In the genomic region with DNA sequence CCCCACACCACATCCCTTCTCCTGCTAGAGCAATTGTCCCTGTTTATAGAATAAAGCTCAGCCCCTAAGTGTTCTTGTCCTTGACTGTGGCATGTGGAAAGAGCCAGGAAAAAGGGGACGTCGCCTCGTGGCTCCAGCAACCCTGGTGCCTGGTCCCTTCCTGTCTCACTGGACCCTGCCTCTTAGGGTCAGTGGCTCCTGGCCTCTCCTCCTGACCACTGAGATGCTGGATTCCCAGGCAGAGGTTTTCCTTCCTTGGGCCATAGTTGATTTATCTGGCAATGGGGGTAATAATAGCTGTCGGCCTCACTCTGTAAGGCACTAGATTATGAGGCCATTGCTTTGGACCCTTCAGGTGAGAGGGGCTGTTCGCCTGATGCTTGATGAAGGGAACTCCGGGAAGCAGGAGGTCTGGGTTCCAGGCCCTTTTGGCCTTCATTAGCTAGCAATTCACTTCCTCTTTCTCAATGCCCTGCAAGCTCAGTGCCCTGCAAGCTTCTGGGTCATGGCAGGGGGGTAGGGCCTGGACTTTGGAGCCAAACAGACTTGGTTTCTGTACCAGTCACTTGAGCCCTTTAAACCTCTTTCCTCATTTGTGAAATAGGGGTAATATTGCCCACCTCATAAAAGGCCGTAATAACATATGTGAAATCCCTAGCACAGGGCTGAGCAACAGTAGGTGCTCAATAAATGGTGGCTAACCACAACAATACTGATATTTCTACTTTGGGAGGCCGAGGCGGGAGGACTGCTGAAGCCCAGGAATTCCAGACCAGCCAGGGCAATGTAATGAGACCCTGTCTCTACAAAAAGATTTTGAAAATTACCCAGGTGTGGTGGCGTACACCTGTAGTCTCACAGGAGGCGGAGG, we compare ENCODE assay signal across 8 cellular contexts. TPM values are rescaled to one million over a fixed set of nuclear protein-coding genes. Genes with fewer than 3 reads are reported as not detected.
DNase-seq lines count a peak whose midpoint lies in the region; ATAC-seq and TF ChIP-seq lines count a peak whose summit lies in the region.

No MANE protein-coding gene starts in this region.

- POLR2A ChIA-PET in MCF 10A (lab: Yijun Ruan, JAX): interaction anchor here (0.6 to 2.4 kb wide), 14 partner anchors 9 to 417 kb away, joined by 3 to 11 read pairs (median 4); a partner anchor contains a TSS

- CTCF ChIA-PET in MCF 10A (lab: Yijun Ruan, JAX): interaction anchor here (0.6 to 1.0 kb wide), 4 partner anchors 46 to 843 kb away, joined by 3 to 4 read pairs (median 4); no protein-coding TSS in a partner anchor

- peak overlapping the region; percentile 23 for H3K27ac Mint-ChIP-seq in MCF 10A (ENCODE audit: low read depth, unreplicated experiment)

- intact Hi-C loops in MCF 10A (cut with micrococcal nuclease): no loop called here

- H3K4me1 Mint-ChIP-seq in MCF 10A (ENCODE audit: insufficient read depth, unreplicated experiment): no peaks in the 10 kb centered on the region

- peaks cover 6 to 9% of the 10 kb centered on the region in 2 donors for H3K36me3 ChIP-seq in mucosa of rectum (ENCODE audit: control insufficient read depth in 2 of 2, insufficient read depth in 2 of 2, low read length in 2 of 2)

- peaks cover 18% of the 10 kb centered on the region for H3K36me3 Mint-ChIP-seq in MCF 10A (ENCODE audit: insufficient read depth, unreplicated experiment)

- TF ChIP-seq CTCF in AG10803 (conservative IDR thresholded peaks at IDR 0.05; ENCODE audit: low read length): no peak
- no peak for TF ChIP-seq CTCF in MCF 10A (IDR thresholded peaks at IDR 0.05; ENCODE audit: unreplicated experiment)

- peak overlapping the region; percentile 74 to 82 for H3K27ac ChIP-seq in mucosa of rectum (ENCODE audit: low read depth in 2 of 2, low read length in 2 of 2)

- peak overlapping the region; percentile 84 for H3K4me3 Mint-ChIP-seq in MCF 10A (ENCODE audit: unreplicated experiment)

- H3K4me1 ChIP-seq in mucosa of rectum (ENCODE audit: control insufficient read depth in 2 of 2, insufficient read depth in 2 of 2, low read length in 2 of 2): peaks cover 16% of the 10 kb centered on the region in 2 donors

- H3K4me3 ChIP-seq in AG10803 (ENCODE audit: low read length) (peak overlapping the region; percentile 88), mucosa of rectum (ENCODE audit: low read length in 2 of 2) (peak overlapping the region; percentile 84 to 96)
- peak overlapping the region; percentile 68 for H3K4me3 ChIP-seq in Jurkat, Clone E6-1 (ENCODE audit: low read length)

- H3K27me3 ChIP-seq in mucosa of rectum (ENCODE audit: control insufficient read depth in 2 of 2, insufficient read depth in 2 of 2, low read length in 2 of 2): no peaks in the 10 kb centered on the region

- H3K9me3 Mint-ChIP-seq in MCF 10A (ENCODE audit: unreplicated experiment): no peaks in the 10 kb centered on the region

- no TSS peak for BruUV-seq in MCF 10A (replicated peaks; lab: Mats Ljungman, UMichigan)

- ATAC-seq in GM19328 (IDR thresholded peaks at IDR 0.05; ENCODE audit: unreplicated experiment) (no peak), HG02870 (IDR thresholded peaks at IDR 0.05; ENCODE audit: unreplicated experiment) (no peak)

- H3K9me3 ChIP-seq in mucosa of rectum (ENCODE audit: control insufficient read depth in 2 of 2, low read length in 2 of 2): no peaks in the 10 kb centered on the region

- no peaks in the 10 kb centered on the region for H3K27me3 Mint-ChIP-seq in MCF 10A (ENCODE audit: insufficient read depth, unreplicated experiment)

- peak overlapping the region; percentile 73 to 91 for H3K9ac ChIP-seq in mucosa of rectum (ENCODE audit: low read depth in 1 of 2, low read length in 2 of 2)

- DNase-seq in AG10803 (ENCODE audit: low read depth): no peak
- no peak for DNase-seq in Jurkat, Clone E6-1 (ENCODE audit: low read depth, low spot score)
- no peak for DNase-seq in MCF 10A (ENCODE audit: unreplicated experiment)
- DNase-seq in A172 (ENCODE audit: low spot score): no peak
- no peak for DNase-seq in UCSD-AML1 (lab: John Stamatoyannopoulos, UW; ENCODE audit: unreplicated experiment)

RNA-seq across cellular contexts. Expression of a gene that starts 1.1 kb away (rescaled TPM):
- polyA plus RNA-seq in Jurkat, Clone E6-1 (2012; ENCODE audit: insufficient read depth, insufficient read length): 15.8 TPM
- 53.6 and 56.5 TPM in 2 replicates for total RNA-seq in MCF 10A (2022)
- total RNA-seq in A172 (2014; rRNA removed; shearing (Covaris generic)): 61.3 and 64.6 TPM in 2 replicates

RNA-seq across cellular contexts. Expression of a gene that starts 38.0 kb away (rescaled TPM):
- 22.5 TPM for polyA plus RNA-seq in Jurkat, Clone E6-1 (2012; ENCODE audit: insufficient read depth, insufficient read length)
- 27.5 and 39.8 TPM in 2 replicates for total RNA-seq in MCF 10A (2022)
- 42.5 and 44.0 TPM in 2 replicates for total RNA-seq in A172 (2014; rRNA removed; shearing (Covaris generic))
